In genomic region chr6:132715204-132715603, GRCh38 we compare ENCODE assay signal across 8 cellular contexts. TPM values are rescaled to one million over a fixed set of nuclear protein-coding genes. Genes with fewer than 3 reads are reported as not detected.
A peak's percentile ranks its signal among the peaks of the same experiment; 100 is the strongest.
DNase-seq lines count a peak whose midpoint lies in the region; ATAC-seq and TF ChIP-seq lines count a peak whose summit lies in the region.

No MANE protein-coding gene starts in this region.

- no peaks in the 10 kb centered on the region for H3K36me3 Mint-ChIP-seq in neural crest cell (ENCODE audit: low read depth)
- no peaks in the 10 kb centered on the region for H3K36me3 Mint-ChIP-seq in T-helper 2 cell treated with Interferon-gamma antibody and Interleukin-4, amounts not matched to agents 5 μg/mL and 100 μg/mL, for 36 hours (ENCODE audit: low read depth)

- no peaks in the 10 kb centered on the region for H3K4me1 Mint-ChIP-seq in neural crest cell
- no peaks in the 10 kb centered on the region for H3K4me1 Mint-ChIP-seq in T-helper 2 cell treated with Interferon-gamma antibody and Interleukin-4, amounts not matched to agents 5 μg/mL and 100 μg/mL, for 36 hours (ENCODE audit: low read depth)

- no peak overlapping the region for H3K4me3 Mint-ChIP-seq in neural crest cell
- no peak overlapping the region for H3K4me3 Mint-ChIP-seq in T-helper 2 cell treated with Interferon-gamma antibody and Interleukin-4, amounts not matched to agents 5 μg/mL and 100 μg/mL, for 36 hours

- no peak overlapping the region for H3K27ac Mint-ChIP-seq in neural crest cell (ENCODE audit: unreplicated experiment)
- no peak overlapping the region for H3K27ac Mint-ChIP-seq in T-helper 2 cell treated with Interferon-gamma antibody and Interleukin-4, amounts not matched to agents 5 μg/mL and 100 μg/mL, for 36 hours

- ATAC-seq in HG03442 (IDR thresholded peaks at IDR 0.05; ENCODE audit: unreplicated experiment) = no peak

- TF ChIP-seq CTCF in epithelial cell of esophagus (IDR thresholded peaks at IDR 0.05; ENCODE audit: insufficient read depth, low read depth, low read length, missing control alignments) (peak; percentile 64), neural crest cell (conservative IDR thresholded peaks at IDR 0.05) (peak; percentile 44)

- H3K27me3 Mint-ChIP-seq in neural crest cell (ENCODE audit: low read depth) = no peaks in the 10 kb centered on the region
- H3K27me3 Mint-ChIP-seq in T-helper 2 cell treated with Interferon-gamma antibody and Interleukin-4, amounts not matched to agents 5 μg/mL and 100 μg/mL, for 36 hours (ENCODE audit: low read depth) = peaks cover 32% of the 10 kb centered on the region

- DNase-seq in D341Med (ENCODE audit: low spot score) (peak; percentile 39), NCI-H524 (lab: John Stamatoyannopoulos, UW) (peak; percentile 44 to 61), epithelial cell of esophagus (ENCODE audit: low read depth) (peak; percentile 85), neural crest cell (ENCODE audit: low read depth, low spot score) (peak; percentile 16)
- DNase-seq in T-helper 2 cell treated with Interferon-gamma antibody and Interleukin-4, amounts not matched to agents 5 μg/mL and 100 μg/mL, for 36 hours (ENCODE audit: low spot score) = no peak
- no peak for DNase-seq in activated CD4-positive, alpha-beta T cell treated with anti-CD3 and anti-CD28 coated beads, Interleukin-2, amount 50 U/mL, for 1 hour
- DNase-seq in activated T-cell treated with anti-CD3 and anti-CD28 coated beads, Interleukin-2, amount 50 U/mL, for 1 hour = no peak

- no peak overlapping the region for H3K4me3 ChIP-seq in epithelial cell of esophagus (ENCODE audit: low read length)

- H3K9me3 Mint-ChIP-seq in neural crest cell = no peaks in the 10 kb centered on the region
- H3K9me3 Mint-ChIP-seq in T-helper 2 cell treated with Interferon-gamma antibody and Interleukin-4, amounts not matched to agents 5 μg/mL and 100 μg/mL, for 36 hours = no peaks in the 10 kb centered on the region

RNA-seq across cellular contexts. Expression of gene VNN1, which starts 1.3 kb away (rescaled TPM):
- total RNA-seq in neural crest cell = not detected in 2 replicates

RNA-seq across cellular contexts. Expression of gene VNN2, which starts 42.5 kb away (rescaled TPM):
- total RNA-seq in neural crest cell = not detected in 2 replicates

RNA-seq across cellular contexts. Expression of gene TAAR1, which starts 56.2 kb away (rescaled TPM):
- total RNA-seq in neural crest cell = not detected in 2 replicates

Comparison
In these comparisons a context has a peak if more than half of its experiments do, and no peak if none do; other contexts are left out.
1. DNase-seq: peak in D341Med (single experiment), NCI-H524 (2 of 2), epithelial cell of esophagus (single experiment) and neural crest cell (single experiment); none in T-helper 2 cell treated with Interferon-gamma antibody and Interleukin-4, amounts not matched to agents 5 μg/mL and 100 μg/mL, for 36 hours (single experiment), activated CD4-positive, alpha-beta T cell treated with anti-CD3 and anti-CD28 coated beads, Interleukin-2, amount 50 U/mL, for 1 hour (single experiment) and activated T-cell treated with anti-CD3 and anti-CD28 coated beads, Interleukin-2, amount 50 U/mL, for 1 hour (single experiment).